In genomic region chr10:67666416-67667043, GRCh38 we compare ENCODE assay signal across 8 cellular contexts. TPM values are rescaled to one million over a fixed set of nuclear protein-coding genes. Genes with fewer than 3 reads are reported as not detected.
DNase-seq lines count a peak whose midpoint lies in the region; ATAC-seq, FAIRE-seq and TF ChIP-seq lines count a peak whose summit lies in the region.

No MANE protein-coding gene starts in this region.

- H3K9me1 ChIP-seq in K562 (ENCODE audit: control insufficient read depth, insufficient read depth, low read length) = no peaks in the 10 kb centered on the region

- DNase-seq in ELR (ENCODE audit: low read depth) (peak; percentile 47), K562 (ENCODE audit: extremely low read depth in 1 of 4, low spot score in 3 of 4) (peak; percentile 16 to 38 (median 29)), kidney epithelial cell (ENCODE audit: low read depth) (no peak), NCI-H146 (lab: John Stamatoyannopoulos, UW) (no peak)
- no peak for DNase-seq in activated CD8-positive, alpha-beta memory T cell treated with anti-CD3 and anti-CD28 coated beads for 24 hours

- H3K79me2 ChIP-seq in KMS-11 (ENCODE audit: insufficient read depth, low read depth) (no peaks in the 10 kb centered on the region), K562 (ENCODE audit: control insufficient read depth, insufficient read depth, low read length) (no peaks in the 10 kb centered on the region)

- H3K27me3 ChIP-seq in KMS-11 (ENCODE audit: insufficient read depth, low read depth) (no peaks in the 10 kb centered on the region), K562 (ENCODE audit: control insufficient read depth in 2 of 2, insufficient read depth in 2 of 2, low read length in 2 of 2) (no peaks in the 10 kb centered on the region), kidney epithelial cell (ENCODE audit: control insufficient read depth, insufficient read depth, low read length) (no peaks in the 10 kb centered on the region)

- 4% methylated on average over 1 of the region's 1 CpG for WGBS in K562 (ENCODE audit: insufficient coverage, low coverage, missing lambda C conversion rate)

- ATAC-seq in K562 (peak; percentile 75), GM21576 (IDR thresholded peaks at IDR 0.05; ENCODE audit: unreplicated experiment) (no peak), HG02870 (IDR thresholded peaks at IDR 0.05; ENCODE audit: unreplicated experiment) (no peak)

- in situ Hi-C loops in K562 (cut with MboI) = loop anchor here (10.0 kb wide), 1 partner anchor 108 kb away; no protein-coding TSS in a partner anchor

- H3K9ac ChIP-seq in KMS-11 = no peak overlapping the region
- no peak overlapping the region for H3K9ac ChIP-seq in K562 (ENCODE audit: insufficient read depth in 1 of 2, low read depth in 2 of 2, low read length in 2 of 2)

- peak; percentile 75 for FAIRE-seq in K562 (lab: Jason Lieb, UNC)

- TF ChIP-seq RAD21 in K562 (CRISPR knock-in tag; conservative IDR thresholded peaks at IDR 0.05 in 1 of 2, IDR thresholded peaks at IDR 0.05 in 1 of 2) = peak; percentile 75 to 82

- H2AFZ ChIP-seq in KMS-11 (ENCODE audit: low read depth) = no peak overlapping the region
- no peak overlapping the region for H2AFZ ChIP-seq in K562 (ENCODE audit: low read depth, low read length)

- H3K36me3 ChIP-seq in KMS-11 (ENCODE audit: insufficient read depth) (no peaks in the 10 kb centered on the region), K562 (ENCODE audit: control insufficient read depth, insufficient read depth, low read length) (no peaks in the 10 kb centered on the region), kidney epithelial cell (ENCODE audit: control insufficient read depth, insufficient read depth, low read length) (no peaks in the 10 kb centered on the region)

- H3K4me2 ChIP-seq in KMS-11 = no peak overlapping the region
- no peak overlapping the region for H3K4me2 ChIP-seq in K562 (ENCODE audit: insufficient read depth, low read length)

- H3K27ac ChIP-seq in KMS-11 (no peak overlapping the region), K562 (ENCODE audit: extremely low read depth, low read depth, low read length) (no peak overlapping the region)

- BruUV-seq in K562 (replicated peaks; lab: Mats Ljungman, UMichigan) = no TSS peak

- TF ChIP-seq EP300 in K562 (IDR thresholded peaks at IDR 0.05; ENCODE audit: low read length) = no peak

- TF ChIP-seq POLR2A in K562 (conservative IDR thresholded peaks at IDR 0.05) = no peak

- peak; percentile 70 for TF ChIP-seq CTCF in KMS-11 (conservative IDR thresholded peaks at IDR 0.05; ENCODE audit: low read depth, low read length)
- TF ChIP-seq CTCF in K562 (IDR thresholded peaks at IDR 0.05 in 2 of 3, conservative IDR thresholded peaks at IDR 0.05 in 1 of 3; ENCODE audit: insufficient read depth in 2 of 3, low read depth in 1 of 3, low read length in 3 of 3) = peak; percentile 39 to 76 (median 46); a peak in 4 of 6 replicates
- peak; percentile 47 for TF ChIP-seq CTCF in kidney epithelial cell (IDR thresholded peaks at IDR 0.05; ENCODE audit: insufficient read depth, low read length, poor library complexity, severe bottlenecking)

- POLR2A ChIA-PET in K562 (lab: Yijun Ruan, JAX) = interaction anchor here (0.6 kb wide), 1 partner anchor 112 kb away, joined by 3 read pairs; no protein-coding TSS in a partner anchor

- H3K4me3 ChIP-seq in KMS-11 (IDR thresholded peaks at IDR 0.05; ENCODE audit: insufficient read depth, low read depth, low read length) (no peak overlapping the region), K562 (no peak overlapping the region), kidney epithelial cell (ENCODE audit: low read depth, low read length) (no peak overlapping the region)

- intact Hi-C loops in K562 (cut with micrococcal nuclease) = loop anchor here (1.0 kb wide), 1 partner anchor 114 kb away; no protein-coding TSS in a partner anchor

- CTCF ChIA-PET in K562 (lab: Yijun Ruan, JAX; ENCODE audit: low intra/inter-chr PET ratio) = interaction anchor here (0.7 to 3.6 kb wide), 3 partner anchors 114 to 542 kb away, joined by 4 to 49 read pairs (median 6); no protein-coding TSS in a partner anchor

- H4K20me1 ChIP-seq in KMS-11 (ENCODE audit: insufficient read depth) = no peaks in the 10 kb centered on the region
- no peaks in the 10 kb centered on the region for H4K20me1 ChIP-seq in K562 (replicated peaks; ENCODE audit: control insufficient read depth, insufficient read depth, low read length)

- H3K9me3 ChIP-seq in K562 (replicated peaks; ENCODE audit: control insufficient read depth, insufficient read depth, low read depth, low read length) = no peaks in the 10 kb centered on the region

- peaks cover 18% of the 10 kb centered on the region for H3K4me1 ChIP-seq in KMS-11 (ENCODE audit: low read depth, poor library complexity, severe bottlenecking)
- no peaks in the 10 kb centered on the region for H3K4me1 ChIP-seq in K562 (replicated peaks in 1 of 2; ENCODE audit: control insufficient read depth in 2 of 2, insufficient read depth in 2 of 2, low read length in 2 of 2)

TF ChIP-seq in K562, 482 proteins besides CTCF, POLR2A, EP300 and RAD21 (continues in another document):
- no peak for TF ChIP-seq NR0B1 (IDR thresholded peaks at IDR 0.05; ENCODE audit: partially characterized antibody)
- TF ChIP-seq ZNF316 (IDR thresholded peaks at IDR 0.05) = peak; percentile 67
- no peak for TF ChIP-seq GTF2E2 (tag; IDR thresholded peaks at IDR 0.05)
- TF ChIP-seq PHB2 (IDR thresholded peaks at IDR 0.05; ENCODE audit: low read depth) = no peak
- TF ChIP-seq SIX5 (IDR thresholded peaks at IDR 0.05; ENCODE audit: borderline replicate concordance in 1 of 2, insufficient read depth in 1 of 2, low read depth in 1 of 2, low read length in 2 of 2) = no peak
- TF ChIP-seq TEAD1 (CRISPR knock-in tag; IDR thresholded peaks at IDR 0.05) = no peak
- no peak for TF ChIP-seq ZNF75A (CRISPR knock-in tag; IDR thresholded peaks at IDR 0.05)
- TF ChIP-seq NFE2 (IDR thresholded peaks at IDR 0.05; ENCODE audit: low read depth) = peak; percentile 82
- TF ChIP-seq MAFK (IDR thresholded peaks at IDR 0.05; ENCODE audit: low read length) = peak; percentile 53; the same call in 1 of the 2 replicates
- 0 out of 2 replicates have a peak, but pooled peaks have one; percentile 31 for TF ChIP-seq ARID2 (IDR thresholded peaks at IDR 0.05)
- peak; percentile 83 for TF ChIP-seq CEBPB (tag; IDR thresholded peaks at IDR 0.05)
- TF ChIP-seq SMC3 (conservative IDR thresholded peaks at IDR 0.05; ENCODE audit: insufficient read depth, low read depth, low read length) = 0 out of 2 replicates have a peak, but pooled peaks have one; percentile 38
- peak; percentile 73 for TF ChIP-seq MAFG (tag; conservative IDR thresholded peaks at IDR 0.05)
- TF ChIP-seq MAFF (IDR thresholded peaks at IDR 0.05; ENCODE audit: low read length) = peak; percentile 37; the same call in 1 of the 2 replicates
- TF ChIP-seq FOXM1 (IDR thresholded peaks at IDR 0.05; ENCODE audit: low read depth) = peak; percentile 43; the same call in 1 of the 2 replicates
- TF ChIP-seq FOXM1 (CRISPR knock-in tag; IDR thresholded peaks at IDR 0.05; ENCODE audit: low read depth) = no peak
- peak; percentile 50 for TF ChIP-seq DEAF1 (CRISPR knock-in tag; IDR thresholded peaks at IDR 0.05)
- peak; percentile 73 for TF ChIP-seq C11orf30 (IDR thresholded peaks at IDR 0.05; ENCODE audit: low read depth)

RNA-seq across cellular contexts. Expression of gene CTNNA3, which starts 29.5 kb away (rescaled TPM):
- total RNA-seq in K562 (2011; cell fraction: chromatin; rRNA removed; ENCODE audit: low replicate concordance) = not detected in 2 replicates
- total RNA-seq in K562 (2011; cell fraction: nucleolus; rRNA removed) = not detected in 2 replicates
- not detected in 2 replicates for total RNA-seq in K562 (2011; cell fraction: nucleoplasm; rRNA removed)
- not detected in 2 replicates for total RNA-seq in K562 (2014; rRNA removed)
- total RNA-seq in K562 (2014; rRNA removed; fragmentation: Illumina TruSeq; extraction: Trizol) = not detected in 2 replicates
- not detected in 2 replicates for total RNA-seq in K562 (2015; rRNA removed; fragmentation: Illumina TruSeq; extraction: Trizol)
- total RNA-seq in K562 (2021) = not detected in 2 replicates
- 0.04 TPM in 1 of 2 replicates, not detected in the other for polyA plus RNA-seq in K562 (2011; rRNA removed)
- under 0.01 TPM in 1 of 2 replicates, not detected in the other for polyA plus RNA-seq in K562 (2011; cell fraction: cytosol; rRNA removed)
- polyA plus RNA-seq in K562 (2011; cell fraction: nucleus; rRNA removed) = not detected in 2 replicates
- not detected in 2 replicates for polyA plus RNA-seq in K562 (2012)
- not detected in 2 replicates for polyA plus RNA-seq in K562 (2014; fragmentation: Illumina TruSeq; extraction: Trizol)
- polyA plus RNA-seq in K562 (2014; fragmentation: Nextera tagmentation; extraction: Ambion mirVana) = not detected
- polyA plus RNA-seq in K562 (2014; rRNA removed) = not detected in 2 replicates
- not detected in 2 replicates for polyA minus RNA-seq in K562 (2011; rRNA and poly(A)+ RNA removed)
- polyA minus RNA-seq in K562 (2011; cell fraction: cytosol; rRNA and poly(A)+ RNA removed) = not detected in 2 replicates
- polyA minus RNA-seq in K562 (2011; cell fraction: nucleus; rRNA and poly(A)+ RNA removed) = not detected in 2 replicates
- total RNA-seq in kidney epithelial cell = under 0.01 and 0.79 TPM in 2 replicates

Comparison
In these comparisons a context has a peak if more than half of its experiments do, and no peak if none do; other contexts are left out.
1. DNase-seq: peak in ELR (single experiment) and K562 (4 of 4); none in kidney epithelial cell (single experiment), NCI-H146 (single experiment) and activated CD8-positive, alpha-beta memory T cell treated with anti-CD3 and anti-CD28 coated beads for 24 hours (single experiment).
2. Peak in every context shown above with its lines, with median percentiles within 50 percentile points of each other: CTCF ChIP-seq.